ENCODE assay signal across 1 cellular context in the genomic region with DNA sequence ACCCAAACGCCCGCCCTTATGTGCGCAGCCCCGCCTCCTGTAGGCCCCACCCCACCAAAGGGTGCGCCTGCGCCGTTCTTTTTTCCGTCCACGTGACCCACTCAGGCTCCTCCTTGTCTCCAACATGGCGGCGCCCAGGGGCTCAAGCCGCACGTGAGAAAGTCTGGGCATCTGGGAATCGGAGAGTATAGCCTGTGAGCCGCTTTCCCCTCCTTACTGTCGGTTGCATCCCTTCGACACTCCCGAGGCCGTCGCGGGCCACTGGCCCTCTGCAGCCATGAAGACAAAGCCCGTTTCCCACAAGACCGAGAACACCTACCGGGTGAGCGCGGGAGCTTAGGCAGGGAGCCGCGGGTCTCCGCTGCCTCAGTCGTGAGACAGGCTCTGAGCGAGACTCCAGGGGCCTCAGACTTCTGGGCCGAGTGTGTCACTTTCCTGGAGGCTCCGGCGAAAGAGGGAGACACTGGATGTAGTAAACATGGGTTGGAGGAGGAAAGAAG.
TF ChIP-seq lines count a peak whose summit lies in the region.

A gene (plus strand): TSS at position 100 of the 500 bp plus-strand sequence. CDS start 178 bp downstream, at position 278.

TF ChIP-seq in A549, 52 proteins besides CTCF, POLR2A, EP300 and RAD21 (continued from another document):
- peak; percentile 84 for TF ChIP-seq NPAS2 (CRISPR knock-in tag; IDR thresholded peaks at IDR 0.05; ENCODE audit: borderline replicate concordance)
- TF ChIP-seq HOXA7 (CRISPR knock-in tag; IDR thresholded peaks at IDR 0.05): no peak
- TF ChIP-seq, protein P1, sequence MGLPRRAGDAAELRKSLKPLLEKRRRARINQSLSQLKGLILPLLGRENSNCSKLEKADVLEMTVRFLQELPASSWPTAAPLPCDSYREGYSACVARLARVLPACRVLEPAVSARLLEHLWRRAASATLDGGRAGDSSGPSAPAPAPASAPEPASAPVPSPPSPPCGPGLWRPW (IDR thresholded peaks at IDR 0.05): no peak
- TF ChIP-seq SREBF2 (IDR thresholded peaks at IDR 0.05): no peak
- no peak for TF ChIP-seq EHMT2 (IDR thresholded peaks at IDR 0.05; ENCODE audit: low read depth)
- TF ChIP-seq CBX8 (IDR thresholded peaks at IDR 0.05): no peak
- TF ChIP-seq FOSB (CRISPR knock-in tag; IDR thresholded peaks at IDR 0.05): no peak
- no peak for TF ChIP-seq HOXB5 (CRISPR knock-in tag; IDR thresholded peaks at IDR 0.05)
- TF ChIP-seq, protein P2, sequence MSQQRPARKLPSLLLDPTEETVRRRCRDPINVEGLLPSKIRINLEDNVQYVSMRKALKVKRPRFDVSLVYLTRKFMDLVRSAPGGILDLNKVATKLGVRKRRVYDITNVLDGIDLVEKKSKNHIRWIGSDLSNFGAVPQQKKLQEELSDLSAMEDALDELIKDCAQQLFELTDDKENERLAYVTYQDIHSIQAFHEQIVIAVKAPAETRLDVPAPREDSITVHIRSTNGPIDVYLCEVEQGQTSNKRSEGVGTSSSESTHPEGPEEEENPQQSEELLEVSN (IDR thresholded peaks at IDR 0.05; ENCODE audit: borderline replicate concordance, low read depth): no peak
- no peak for TF ChIP-seq NFE2L2 (conservative IDR thresholded peaks at IDR 0.05; ENCODE audit: low read length)
- TF ChIP-seq TP53 (CRISPR knock-in tag; IDR thresholded peaks at IDR 0.05): no peak
- TF ChIP-seq HOXB13 (CRISPR knock-in tag; IDR thresholded peaks at IDR 0.05; ENCODE audit: low read depth): no peak
- TF ChIP-seq ESRRA (IDR thresholded peaks at IDR 0.05; ENCODE audit: borderline replicate concordance, low read length): no peak
- TF ChIP-seq ZFP36 (IDR thresholded peaks at IDR 0.05; ENCODE audit: borderline replicate concordance, partially characterized antibody): no peak
- TF ChIP-seq MYC (IDR thresholded peaks at IDR 0.05; ENCODE audit: borderline replicate concordance, low read length): peak; percentile 94
- TF ChIP-seq HEYL (CRISPR knock-in tag; IDR thresholded peaks at IDR 0.05): no peak
- TF ChIP-seq MAFK (IDR thresholded peaks at IDR 0.05; ENCODE audit: partially characterized antibody): no peak
- TF ChIP-seq, protein P3, sequence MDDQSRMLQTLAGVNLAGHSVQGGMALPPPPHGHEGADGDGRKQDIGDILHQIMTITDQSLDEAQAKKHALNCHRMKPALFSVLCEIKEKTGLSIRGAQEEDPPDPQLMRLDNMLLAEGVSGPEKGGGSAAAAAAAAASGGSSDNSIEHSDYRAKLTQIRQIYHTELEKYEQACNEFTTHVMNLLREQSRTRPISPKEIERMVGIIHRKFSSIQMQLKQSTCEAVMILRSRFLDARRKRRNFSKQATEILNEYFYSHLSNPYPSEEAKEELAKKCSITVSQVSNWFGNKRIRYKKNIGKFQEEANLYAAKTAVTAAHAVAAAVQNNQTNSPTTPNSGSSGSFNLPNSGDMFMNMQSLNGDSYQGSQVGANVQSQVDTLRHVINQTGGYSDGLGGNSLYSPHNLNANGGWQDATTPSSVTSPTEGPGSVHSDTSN (IDR thresholded peaks at IDR 0.05): no peak
- no peak for TF ChIP-seq FOXS1 (CRISPR knock-in tag; IDR thresholded peaks at IDR 0.05)
- TF ChIP-seq KDM5A (IDR thresholded peaks at IDR 0.05): peak; percentile 99
- no peak for TF ChIP-seq RNF2 (IDR thresholded peaks at IDR 0.05; ENCODE audit: borderline replicate concordance, low read depth)
- TF ChIP-seq, protein P4, sequence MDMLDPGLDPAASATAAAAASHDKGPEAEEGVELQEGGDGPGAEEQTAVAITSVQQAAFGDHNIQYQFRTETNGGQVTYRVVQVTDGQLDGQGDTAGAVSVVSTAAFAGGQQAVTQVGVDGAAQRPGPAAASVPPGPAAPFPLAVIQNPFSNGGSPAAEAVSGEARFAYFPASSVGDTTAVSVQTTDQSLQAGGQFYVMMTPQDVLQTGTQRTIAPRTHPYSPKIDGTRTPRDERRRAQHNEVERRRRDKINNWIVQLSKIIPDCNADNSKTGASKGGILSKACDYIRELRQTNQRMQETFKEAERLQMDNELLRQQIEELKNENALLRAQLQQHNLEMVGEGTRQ (IDR thresholded peaks at IDR 0.05): peak; percentile 95
- TF ChIP-seq EHF (CRISPR knock-in tag; IDR thresholded peaks at IDR 0.05): no peak
- no peak for TF ChIP-seq CEBPB (IDR thresholded peaks at IDR 0.05)
- TF ChIP-seq JUNB (IDR thresholded peaks at IDR 0.05): no peak
- no peak for TF ChIP-seq CHD2 (IDR thresholded peaks at IDR 0.05; ENCODE audit: low read length, partially characterized antibody)
- no peak for TF ChIP-seq ZNF302 (CRISPR knock-in tag; IDR thresholded peaks at IDR 0.05)
- peak; percentile 75 for TF ChIP-seq BHLHE40 (IDR thresholded peaks at IDR 0.05; ENCODE audit: low read depth, low read length)
- TF ChIP-seq ZC3H11A (IDR thresholded peaks at IDR 0.05): no peak
- no peak for TF ChIP-seq GATA3 (IDR thresholded peaks at IDR 0.05; ENCODE audit: borderline replicate concordance)
- no peak for TF ChIP-seq FOSL2 (IDR thresholded peaks at IDR 0.05)
- TF ChIP-seq FOSL2 (CRISPR knock-in tag; IDR thresholded peaks at IDR 0.05): no peak
- no peak for TF ChIP-seq NR3C1 (IDR thresholded peaks at IDR 0.05)
- TF ChIP-seq KDM1A (IDR thresholded peaks at IDR 0.05; ENCODE audit: low read depth): no peak
- TF ChIP-seq, protein P5, sequence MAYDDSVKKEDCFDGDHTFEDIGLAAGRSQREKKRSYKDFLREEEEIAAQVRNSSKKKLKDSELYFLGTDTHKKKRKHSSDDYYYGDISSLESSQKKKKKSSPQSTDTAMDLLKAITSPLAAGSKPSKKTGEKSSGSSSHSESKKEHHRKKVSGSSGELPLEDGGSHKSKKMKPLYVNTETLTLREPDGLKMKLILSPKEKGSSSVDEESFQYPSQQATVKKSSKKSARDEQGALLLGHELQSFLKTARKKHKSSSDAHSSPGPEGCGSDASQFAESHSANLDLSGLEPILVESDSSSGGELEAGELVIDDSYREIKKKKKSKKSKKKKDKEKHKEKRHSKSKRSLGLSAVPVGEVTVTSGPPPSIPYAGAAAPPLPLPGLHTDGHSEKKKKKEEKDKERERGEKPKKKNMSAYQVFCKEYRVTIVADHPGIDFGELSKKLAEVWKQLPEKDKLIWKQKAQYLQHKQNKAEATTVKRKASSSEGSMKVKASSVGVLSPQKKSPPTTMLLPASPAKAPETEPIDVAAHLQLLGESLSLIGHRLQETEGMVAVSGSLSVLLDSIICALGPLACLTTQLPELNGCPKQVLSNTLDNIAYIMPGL (CRISPR knock-in tag; IDR thresholded peaks at IDR 0.05; ENCODE audit: borderline replicate concordance): no peak
- TF ChIP-seq SMC3 (IDR thresholded peaks at IDR 0.05): no peak
- peak; percentile 93 for TF ChIP-seq HDAC2 (IDR thresholded peaks at IDR 0.05)
